ENCODE assay signal across 15 cellular contexts in genomic region chr3:47333907-47334306, GRCh38. TPM values are rescaled to one million over a fixed set of nuclear protein-coding genes. Genes with fewer than 3 reads are reported as not detected.
A peak's percentile ranks its signal among the peaks of the same experiment; 100 is the strongest.
DNase-seq lines count a peak whose midpoint lies in the region; ATAC-seq, FAIRE-seq and TF ChIP-seq lines count a peak whose summit lies in the region.
"Had no signal": no experiment of that assay in that cellular context is flagged by ENCODE, and none has a peak within 500 bp of the region (broad histone marks: within the 10 kb centered on the region; RNA-seq: fewer than 3 reads in every experiment).

No MANE protein-coding gene starts in this region.

- no peaks in the 10 kb centered on the region for H3K4me1 ChIP-seq in astrocyte (ENCODE audit: insufficient read depth, low read length)
- H3K4me1 ChIP-seq: A549, Caco-2 had no signal

- no peak overlapping the region for H2AFZ ChIP-seq in astrocyte (ENCODE audit: low read depth, low read length)

- H3K9me3 Mint-ChIP-seq in activated naive CD8-positive, alpha-beta T cell treated with anti-CD3 and anti-CD28 coated beads for 36 hours: no peaks in the 10 kb centered on the region
- no peaks in the 10 kb centered on the region for H3K9me3 Mint-ChIP-seq in astrocyte (ENCODE audit: unreplicated experiment)
- no peaks in the 10 kb centered on the region for H3K9me3 Mint-ChIP-seq in memory B cell
- no peaks in the 10 kb centered on the region for H3K9me3 Mint-ChIP-seq in stimulated activated effector memory CD8-positive, alpha-beta T cell treated with anti-CD3 and anti-CD28 coated beads, Interleukin-12 subunit alpha, Interleukin-12 subunit beta, amount 100 ng/mL, for 72 hours
- H3K9me3 Mint-ChIP-seq: CD14-positive monocyte; CD8-positive, alpha-beta T cell; IgD-negative memory B cell had no signal

- H3K27me3 Mint-ChIP-seq in activated naive CD8-positive, alpha-beta T cell treated with anti-CD3 and anti-CD28 coated beads for 36 hours: no peaks in the 10 kb centered on the region
- H3K27me3 Mint-ChIP-seq in astrocyte (ENCODE audit: low read depth, unreplicated experiment): no peaks in the 10 kb centered on the region
- no peaks in the 10 kb centered on the region for H3K27me3 Mint-ChIP-seq in memory B cell
- H3K27me3 Mint-ChIP-seq: IgD-negative memory B cell had no signal

- H3K9me3 ChIP-seq in astrocyte (ENCODE audit: insufficient read depth, low read depth, low read length): no peaks in the 10 kb centered on the region
- H3K9me3 ChIP-seq: A549, Caco-2 had no signal

- no peaks in the 10 kb centered on the region for H3K79me2 ChIP-seq in astrocyte (ENCODE audit: insufficient read depth, low read length)

- H4K20me1 ChIP-seq in astrocyte (ENCODE audit: insufficient read depth, low read length): peaks cover 5% of the 10 kb centered on the region

- no peak overlapping the region for H3K9ac ChIP-seq in astrocyte (ENCODE audit: low read length)

- H3K36me3 ChIP-seq in astrocyte (ENCODE audit: insufficient read depth, low read length): peaks cover 32% of the 10 kb centered on the region

- TF ChIP-seq CTCF in astrocyte (IDR thresholded peaks at IDR 0.05; ENCODE audit: insufficient read depth, low read depth, low read length): no peak

- peaks cover 22% of the 10 kb centered on the region for H3K36me3 Mint-ChIP-seq in activated naive CD8-positive, alpha-beta T cell treated with anti-CD3 and anti-CD28 coated beads for 36 hours
- H3K36me3 Mint-ChIP-seq in astrocyte (ENCODE audit: low read depth, unreplicated experiment) (peaks cover 35% of the 10 kb centered on the region), memory B cell (peaks cover 46% of the 10 kb centered on the region)
- H3K36me3 Mint-ChIP-seq in stimulated activated effector memory CD8-positive, alpha-beta T cell treated with anti-CD3 and anti-CD28 coated beads, Interleukin-12 subunit alpha, Interleukin-12 subunit beta, amount 100 ng/mL, for 72 hours: peaks cover 93% of the 10 kb centered on the region

- H3K4me3 ChIP-seq in astrocyte (ENCODE audit: insufficient read depth, low read depth, low read length): no peak overlapping the region
- H3K4me3 ChIP-seq: A549 had no signal

- no peak for DNase-seq in activated naive CD8-positive, alpha-beta T cell treated with anti-CD3 and anti-CD28 coated beads for 36 hours
- DNase-seq in astrocyte (ENCODE audit: low read depth) (no peak), memory B cell (ENCODE audit: low spot score in 2 of 2) (no peak), NCI-H1436 (lab: John Stamatoyannopoulos, UW) (no peak)
- no peak for DNase-seq in stimulated activated effector memory CD8-positive, alpha-beta T cell treated with anti-CD3 and anti-CD28 coated beads, Interleukin-12 subunit alpha, Interleukin-12 subunit beta, amount 100 ng/mL, for 72 hours (ENCODE audit: low spot score in 2 of 2)
- DNase-seq: Caco-2; CD8-positive, alpha-beta T cell; DMS53; GF-D8; HCEC 1CT had no signal

- no peaks in the 10 kb centered on the region for H3K4me1 Mint-ChIP-seq in activated naive CD8-positive, alpha-beta T cell treated with anti-CD3 and anti-CD28 coated beads for 36 hours
- H3K4me1 Mint-ChIP-seq in astrocyte (ENCODE audit: low read depth, unreplicated experiment) (no peaks in the 10 kb centered on the region), memory B cell (no peaks in the 10 kb centered on the region)
- H3K4me1 Mint-ChIP-seq in stimulated activated effector memory CD8-positive, alpha-beta T cell treated with anti-CD3 and anti-CD28 coated beads, Interleukin-12 subunit alpha, Interleukin-12 subunit beta, amount 100 ng/mL, for 72 hours: peaks cover 12% of the 10 kb centered on the region
- H3K4me1 Mint-ChIP-seq: CD14-positive monocyte, IgD-negative memory B cell had no signal

- no peak overlapping the region for H3K4me3 Mint-ChIP-seq in activated naive CD8-positive, alpha-beta T cell treated with anti-CD3 and anti-CD28 coated beads for 36 hours
- H3K4me3 Mint-ChIP-seq in astrocyte (ENCODE audit: unreplicated experiment) (no peak overlapping the region), memory B cell (no peak overlapping the region)
- H3K4me3 Mint-ChIP-seq in stimulated activated effector memory CD8-positive, alpha-beta T cell treated with anti-CD3 and anti-CD28 coated beads, Interleukin-12 subunit alpha, Interleukin-12 subunit beta, amount 100 ng/mL, for 72 hours: no peak overlapping the region
- H3K4me3 Mint-ChIP-seq: CD14-positive monocyte; CD8-positive, alpha-beta T cell; IgD-negative memory B cell had no signal

- no peak overlapping the region for H3K4me2 ChIP-seq in astrocyte (ENCODE audit: low read length)
- H3K4me2 ChIP-seq: A549 had no signal

- peak overlapping the region; percentile 1 for H3K27ac Mint-ChIP-seq in activated naive CD8-positive, alpha-beta T cell treated with anti-CD3 and anti-CD28 coated beads for 36 hours
- H3K27ac Mint-ChIP-seq in astrocyte (ENCODE audit: unreplicated experiment): peak overlapping the region; percentile 5
- peak overlapping the region; percentile 9 for H3K27ac Mint-ChIP-seq in memory B cell
- H3K27ac Mint-ChIP-seq in stimulated activated effector memory CD8-positive, alpha-beta T cell treated with anti-CD3 and anti-CD28 coated beads, Interleukin-12 subunit alpha, Interleukin-12 subunit beta, amount 100 ng/mL, for 72 hours: peak overlapping the region; percentile 82
- H3K27ac Mint-ChIP-seq: CD8-positive, alpha-beta T cell had no signal

- ATAC-seq in memory B cell (ENCODE audit: low read depth): no peak
- ATAC-seq in stimulated activated effector memory CD8-positive, alpha-beta T cell treated with anti-CD3 and anti-CD28 coated beads, Interleukin-12 subunit alpha, Interleukin-12 subunit beta, amount 100 ng/mL, for 72 hours: no peak
- no peak for ATAC-seq in HG03378 (IDR thresholded peaks at IDR 0.05; ENCODE audit: unreplicated experiment)
- ATAC-seq in GM18517 (IDR thresholded peaks at IDR 0.05; ENCODE audit: unreplicated experiment): no peak
- ATAC-seq: A549; CD8-positive, alpha-beta T cell had no signal

- H3K27me3 ChIP-seq in astrocyte (ENCODE audit: insufficient read depth, low read length): no peaks in the 10 kb centered on the region

- no peak overlapping the region for H3K27ac ChIP-seq in astrocyte (ENCODE audit: low read depth, low read length)
- H3K27ac ChIP-seq: A549 had no signal

- FAIRE-seq in astrocyte (lab: Jason Lieb, UNC): no peak
- FAIRE-seq: A549 had no signal

RNA-seq across cellular contexts. Expression of gene PTPN23, which starts 46.9 kb away (rescaled TPM):
- total RNA-seq in activated naive CD8-positive, alpha-beta T cell treated with anti-CD3 and anti-CD28 coated beads for 36 hours: 10 to 100 TPM; 25.9 to 30.3 TPM
- 40.3 and 40.4 TPM in 2 replicates for total RNA-seq in astrocyte

RNA-seq across cellular contexts. Expression of gene KLHL18, which starts 51.2 kb away (rescaled TPM):
- 10 to 100 TPM; 42.2 to 48.6 TPM for total RNA-seq in activated naive CD8-positive, alpha-beta T cell treated with anti-CD3 and anti-CD28 coated beads for 36 hours
- total RNA-seq in astrocyte: 49.3 and 53.2 TPM in 2 replicates

RNA-seq across cellular contexts. Expression of gene KIF9, which starts 51.3 kb away (rescaled TPM):
- 1 to 10 TPM; 6.9 to 7.6 TPM for total RNA-seq in activated naive CD8-positive, alpha-beta T cell treated with anti-CD3 and anti-CD28 coated beads for 36 hours
- 7.5 and 8.1 TPM in 2 replicates for total RNA-seq in astrocyte

Comparison
In these comparisons a context has a peak if more than half of its experiments do, and no peak if none do; other contexts are left out.
1. H3K27ac Mint-ChIP-seq: peak in every context shown above with its lines; median percentile 82 in stimulated activated effector memory CD8-positive, alpha-beta T cell treated with anti-CD3 and anti-CD28 coated beads, Interleukin-12 subunit alpha, Interleukin-12 subunit beta, amount 100 ng/mL, for 72 hours; 9 in memory B cell; 5 in astrocyte; 1 in activated naive CD8-positive, alpha-beta T cell treated with anti-CD3 and anti-CD28 coated beads for 36 hours.